In the genomic region with DNA sequence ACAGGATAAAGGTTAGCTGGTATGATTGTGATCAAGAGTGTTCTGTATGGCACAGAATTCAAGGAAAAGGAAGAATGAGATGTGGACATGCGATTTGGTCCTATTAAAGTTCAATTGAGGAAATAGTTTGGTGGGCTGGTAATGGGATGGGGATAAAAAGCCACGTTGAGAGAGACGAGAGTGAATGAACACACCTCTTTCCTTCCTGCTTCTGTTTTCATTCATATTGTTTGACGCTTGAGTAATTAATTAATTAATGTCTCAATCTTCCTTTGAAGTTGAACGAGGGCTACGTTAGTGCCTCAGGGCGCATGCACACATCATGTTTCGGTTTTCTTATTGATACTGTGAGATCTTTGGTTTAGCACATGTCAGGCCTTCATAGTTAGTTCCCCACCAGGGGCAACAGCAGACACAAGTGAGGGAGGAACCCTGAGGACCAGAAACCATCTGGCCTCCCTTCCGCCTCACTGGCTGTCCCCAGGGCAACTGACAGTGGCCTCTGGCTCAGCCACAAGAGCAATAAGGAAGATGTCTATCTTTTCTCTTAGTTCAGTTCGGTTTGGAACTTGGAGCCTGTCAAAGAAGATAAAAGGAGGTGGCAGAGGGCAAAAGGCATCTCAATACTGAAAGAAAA, we compare ENCODE assay signal across 11 cellular contexts.
A peak's percentile ranks its signal among the peaks of the same experiment; 100 is the strongest.
DNase-seq lines count a peak whose midpoint lies in the region; ATAC-seq and TF ChIP-seq lines count a peak whose summit lies in the region.
"Had no signal": no experiment of that assay in that cellular context is flagged by ENCODE, and none has a peak within 500 bp of the region (broad histone marks: within the 10 kb centered on the region; RNA-seq: fewer than 3 reads in every experiment).

No MANE protein-coding gene starts in this region.

- no peaks in the 10 kb centered on the region for H3K9me2 ChIP-seq in hepatocyte (replicated peaks; ENCODE audit: insufficient read depth)

- H2AFZ ChIP-seq in hepatocyte = no peak overlapping the region

- DNase-seq in NAMALWA (ENCODE audit: low spot score) = peak; percentile 30
- DNase-seq in hepatocyte (ENCODE audit: low spot score) = no peak
- no peak for DNase-seq in left ventricle myocardium inferior
- DNase-seq in COLO668 (lab: John Stamatoyannopoulos, UW; ENCODE audit: unreplicated experiment) = no peak
- no peak for DNase-seq in middle frontal gyrus (ENCODE audit: extremely low spot score, low spot score)
- no peak for DNase-seq in stimulated activated CD4-positive, alpha-beta T cell treated with anti-CD3 and anti-CD28 coated beads, Interleukin-4, amount 100 ng/mL, for 4 hours
- DNase-seq: CD8-positive, alpha-beta T cell; NCI-H748 treated with DMSO at 0.1 percent for 48 hours; sigmoid colon had no signal

- no peaks in the 10 kb centered on the region for H3K36me3 ChIP-seq in hepatocyte (replicated peaks; ENCODE audit: insufficient read depth, low read depth)
- no peaks in the 10 kb centered on the region for H3K36me3 ChIP-seq in left ventricle myocardium inferior
- H3K36me3 ChIP-seq: sigmoid colon had no signal

- H3K79me2 ChIP-seq in hepatocyte = no peaks in the 10 kb centered on the region

- TF ChIP-seq CTCF in hepatocyte (IDR thresholded peaks at IDR 0.05; ENCODE audit: poor library complexity) (no peak), left ventricle myocardium inferior (IDR thresholded peaks at IDR 0.05; ENCODE audit: borderline replicate concordance) (no peak)

- H4K20me1 ChIP-seq in hepatocyte (ENCODE audit: insufficient read depth, poor library complexity, severe bottlenecking) = no peaks in the 10 kb centered on the region

- no peaks in the 10 kb centered on the region for H3K9me3 ChIP-seq in hepatocyte (ENCODE audit: low read depth)
- no peaks in the 10 kb centered on the region for H3K9me3 ChIP-seq in left ventricle myocardium inferior (replicated peaks)
- H3K9me3 ChIP-seq: sigmoid colon had no signal

- no peak overlapping the region for H3K4me3 ChIP-seq in hepatocyte
- H3K4me3 ChIP-seq in left ventricle myocardium inferior = no peak overlapping the region
- H3K4me3 ChIP-seq: sigmoid colon had no signal

- no peak overlapping the region for H3K4me2 ChIP-seq in hepatocyte

- H3K4me1 ChIP-seq in hepatocyte (ENCODE audit: insufficient read depth) (peaks cover 12% of the 10 kb centered on the region), left ventricle myocardium inferior (no peaks in the 10 kb centered on the region)
- H3K4me1 ChIP-seq: sigmoid colon had no signal

- ATAC-seq in GM18867 (IDR thresholded peaks at IDR 0.05; ENCODE audit: unreplicated experiment) (peak; percentile 88), HG02642 (IDR thresholded peaks at IDR 0.05; ENCODE audit: poor library complexity, unreplicated experiment) (peak; percentile 61)
- ATAC-seq: CD8-positive, alpha-beta T cell had no signal

- WGBS in hepatocyte (ENCODE audit: low lambda C conversion rate, missing lambda C conversion rate) = 85% methylated on average over 10 of the region's 10 CpGs

- peak overlapping the region; percentile 36 for H3K27ac ChIP-seq in hepatocyte
- H3K27ac ChIP-seq in left ventricle myocardium inferior (replicated peaks) = no peak overlapping the region
- H3K27ac ChIP-seq: sigmoid colon had no signal

- H3K27me3 ChIP-seq in hepatocyte = no peaks in the 10 kb centered on the region
- peaks cover 67% of the 10 kb centered on the region for H3K27me3 ChIP-seq in left ventricle myocardium inferior (ENCODE audit: low read depth)
- H3K27me3 ChIP-seq: sigmoid colon had no signal

- intact Hi-C loops in left ventricle myocardium inferior (cut with micrococcal nuclease) = no loop called here
